8 cellular contexts compared by ENCODE assay signal in the genomic region with DNA sequence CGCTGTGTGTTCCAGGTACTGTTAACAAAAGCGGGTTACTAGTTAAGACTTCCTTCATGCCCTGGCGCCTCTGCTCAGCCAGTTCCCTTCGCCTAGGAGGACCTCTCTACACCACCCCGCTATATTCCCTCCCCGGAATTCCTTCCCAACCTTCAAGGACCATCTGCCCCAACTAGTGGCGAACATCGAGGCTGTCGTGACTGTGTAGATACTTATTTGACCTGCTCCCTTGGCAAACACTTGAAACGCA. TPM values are rescaled to one million over a fixed set of nuclear protein-coding genes. Genes with fewer than 3 reads are reported as not detected.
DNase-seq lines count a peak whose midpoint lies in the region; ATAC-seq, FAIRE-seq and TF ChIP-seq lines count a peak whose summit lies in the region.

No MANE protein-coding gene starts in this region.

- peak overlapping the region; percentile 89 for H3K4me3 Mint-ChIP-seq in MCF 10A (ENCODE audit: unreplicated experiment)

- TF ChIP-seq CTCF in MCF 10A (IDR thresholded peaks at IDR 0.05; ENCODE audit: unreplicated experiment) (no peak), HepG2 (CRISPR knock-in tag; IDR thresholded peaks at IDR 0.05) (0 out of 2 replicates have a peak, but pooled peaks have one; percentile 3), tibial artery (IDR thresholded peaks at IDR 0.05) (no peak)

- TF ChIP-seq POLR2A in HepG2 (IDR thresholded peaks at IDR 0.05; ENCODE audit: insufficient read depth in 1 of 2, low read depth in 2 of 2, low read length in 2 of 2): no peak

- no peaks in the 10 kb centered on the region for H3K9me3 Mint-ChIP-seq in MCF 10A (ENCODE audit: unreplicated experiment)

- H3K9me2 ChIP-seq in Karpas-422 (replicated peaks; ENCODE audit: insufficient read depth, low read length): no peaks in the 10 kb centered on the region

- H3K27ac ChIP-seq in Karpas-422 (ENCODE audit: low read length): peak overlapping the region; percentile 86
- peak overlapping the region; percentile 99 for H3K27ac ChIP-seq in HepG2 (ENCODE audit: extremely low read length, insufficient read depth, low read length)
- H3K27ac ChIP-seq in tibial artery: peak overlapping the region; percentile 98 to 99

- ATAC-seq in GM21576 (IDR thresholded peaks at IDR 0.05; ENCODE audit: unreplicated experiment) (peak; percentile 31), HepG2 (peak; percentile 61)

- POLR2A ChIA-PET in MCF 10A (lab: Yijun Ruan, JAX): interaction anchor here (0.7 to 4.4 kb wide), 6 partner anchors 9 to 79 kb away, joined by 3 to 70 read pairs (median 10); partner anchors contain the start of gene ATP6V1E1
- POLR2A ChIA-PET in HepG2 (lab: Yijun Ruan, JAX): interaction anchor here (1.4 kb wide), 1 partner anchor 143 kb away, joined by 5 read pairs; no protein-coding TSS in a partner anchor

- H3K79me2 ChIP-seq in Karpas-422 (ENCODE audit: low read length) (peaks cover 46% of the 10 kb centered on the region), HepG2 (ENCODE audit: insufficient read depth, low read length) (peaks cover 16% of the 10 kb centered on the region)

- TF ChIP-seq RAD21 in HepG2 (CRISPR knock-in tag; IDR thresholded peaks at IDR 0.05): no peak

- TF ChIP-seq EP300 in HepG2 (IDR thresholded peaks at IDR 0.05; ENCODE audit: low read depth in 2 of 2, low read length in 2 of 2) (no peak), HepG2 (CRISPR knock-in tag; IDR thresholded peaks at IDR 0.05; ENCODE audit: borderline replicate concordance) (no peak)

- H3K4me1 ChIP-seq in Karpas-422 (ENCODE audit: low read length) (peaks cover 15% of the 10 kb centered on the region), HepG2 (ENCODE audit: insufficient read depth, low read length) (peaks cover 31% of the 10 kb centered on the region), tibial artery (peaks cover 0 to 21% (median 10%) of the 10 kb centered on the region in 4 donors)

- H3K4me2 ChIP-seq in Karpas-422 (ENCODE audit: low read depth, low read length, poor library complexity, severe bottlenecking): peak overlapping the region; percentile 91
- peak overlapping the region; percentile 73 for H3K4me2 ChIP-seq in HepG2 (ENCODE audit: low read depth, low read length)

- in situ Hi-C loops in HepG2 (cut with HindIII; ENCODE audit: extremely low pct_ligation_motif_present, low pct_unique_long_range_greater_than_20kb): no loop called here

- peaks cover 19% of the 10 kb centered on the region for H3K4me1 Mint-ChIP-seq in MCF 10A (ENCODE audit: insufficient read depth, unreplicated experiment)

- DNase-seq in NCI-H2107 (lab: John Stamatoyannopoulos, UW) (peak; percentile 3), NCI-H2107 treated with DMSO at 0.1 percent for 48 hours (lab: John Stamatoyannopoulos, UW; ENCODE audit: unreplicated experiment) (no peak), Karpas-422 (peak; percentile 72), MCF 10A (ENCODE audit: unreplicated experiment) (no peak), HepG2 (ENCODE audit: low spot score) (no peak), tibial artery (peak in 1 of 2 donors; percentile 32), SKM-1 treated with dmso at 0.1 percent for 144 hours (lab: John Stamatoyannopoulos, UW; ENCODE audit: unreplicated experiment) (no peak)

- intact Hi-C loops in MCF 10A (cut with micrococcal nuclease) (loop anchor here (1.0 to 2.0 kb wide), 2 partner anchors 61 to 80 kb away; no protein-coding TSS in a partner anchor), HepG2 (cut with micrococcal nuclease; ENCODE audit: unreplicated experiment) (loop anchor here (5.0 kb wide), 1 partner anchor 81 kb away; no protein-coding TSS in a partner anchor), tibial artery (cut with DNase I; ENCODE audit: low total_unique reads) (loop anchor here (10.0 kb wide), 1 partner anchor 67 kb away; no protein-coding TSS in a partner anchor)

- BruUV-seq in MCF 10A (replicated peaks; lab: Mats Ljungman, UMichigan) (no TSS peak), HepG2 (replicated peaks; lab: Mats Ljungman, UMichigan) (no TSS peak)

- H3K9me3 ChIP-seq in Karpas-422 (ENCODE audit: low read length): no peaks in the 10 kb centered on the region
- H3K9me3 ChIP-seq in HepG2 (ENCODE audit: low read length): no peaks in the 10 kb centered on the region
- no peaks in the 10 kb centered on the region for H3K9me3 ChIP-seq in tibial artery

- FAIRE-seq in HepG2 (lab: Jason Lieb, UNC): no peak

- H3K27me3 Mint-ChIP-seq in MCF 10A (ENCODE audit: insufficient read depth, unreplicated experiment): no peaks in the 10 kb centered on the region

- peak overlapping the region; percentile 56; the same call in 1 of the 2 replicates for H2AFZ ChIP-seq in Karpas-422 (ENCODE audit: low read length)
- H2AFZ ChIP-seq in HepG2 (ENCODE audit: low read length): no peak overlapping the region

- peaks cover 37% of the 10 kb centered on the region for H3K36me3 Mint-ChIP-seq in MCF 10A (ENCODE audit: insufficient read depth, unreplicated experiment)

- H3K9ac ChIP-seq in Karpas-422 (ENCODE audit: low read length): peak overlapping the region; percentile 93
- H3K9ac ChIP-seq in HepG2 (ENCODE audit: insufficient read depth, low read depth, low read length): peak overlapping the region; percentile 100

- peak overlapping the region; percentile 100 for H3K27ac Mint-ChIP-seq in MCF 10A (ENCODE audit: low read depth, unreplicated experiment)

- CTCF ChIA-PET in MCF 10A (lab: Yijun Ruan, JAX) (interaction anchor here (2.1 kb wide), 1 partner anchor 79 kb away, joined by 12 read pairs; no protein-coding TSS in a partner anchor), HepG2 (lab: Yijun Ruan, JAX; ENCODE audit: low intra/inter-chr PET ratio, low total read pairs) (no interaction called here)

- H3K4me3 ChIP-seq in Karpas-422 (ENCODE audit: low read length) (peak overlapping the region; percentile 94), HepG2 (replicated peaks in 1 of 3; ENCODE audit: insufficient read depth in 1 of 3, low read depth in 2 of 3, low read length in 3 of 3) (peak overlapping the region; percentile 65 to 95 (median 95)), tibial artery (peak overlapping the region; percentile 83 to 84)

- H4K20me1 ChIP-seq in Karpas-422 (ENCODE audit: insufficient read depth, low read depth, low read length): no peaks in the 10 kb centered on the region
- no peaks in the 10 kb centered on the region for H4K20me1 ChIP-seq in HepG2 (ENCODE audit: insufficient read depth, low read length)

- 1% methylated on average over 10 of the region's 10 CpGs for WGBS in HepG2 (ENCODE audit: low lambda C conversion rate)

- H3K27me3 ChIP-seq in Karpas-422 (ENCODE audit: low read length) (no peaks in the 10 kb centered on the region), HepG2 (ENCODE audit: control insufficient read depth in 1 of 2, insufficient read depth in 2 of 2, low read length in 2 of 2) (no peaks in the 10 kb centered on the region; a peak in 1 of 5 replicates), tibial artery (no peaks in the 10 kb centered on the region)

- H3K36me3 ChIP-seq in Karpas-422 (ENCODE audit: insufficient read depth, low read length) (peaks cover 12% of the 10 kb centered on the region), HepG2 (replicated peaks in 1 of 2; ENCODE audit: control insufficient read depth in 1 of 2, insufficient read depth in 2 of 2, low read length in 2 of 2) (peaks cover 0 to 3% of the 10 kb centered on the region in 2 experiments; a peak in 1 of 5 replicates), tibial artery (no peaks in the 10 kb centered on the region)

RNA-seq across cellular contexts. Expression of gene BCL2L13, which starts 0.5 kb away (rescaled TPM):
- total RNA-seq in Karpas-422 (2014; rRNA removed; shearing (Covaris generic); ENCODE audit: low replicate concordance): 37.6 and 56.9 TPM in 2 replicates
- total RNA-seq in MCF 10A (2022): 53.6 and 75.1 TPM in 2 replicates
- total RNA-seq in HepG2 (2016; rRNA removed; fragmentation: Illumina TruSeq; extraction: Trizol): 13.4 and 13.5 TPM in 2 replicates
- 8.7 and 9.3 TPM in 2 replicates for total RNA-seq in HepG2 (2016; cell fraction: cytosol; rRNA removed; fragmentation: Illumina TruSeq; extraction: Trizol; ENCODE audit: low read depth)
- total RNA-seq in HepG2 (2016; cell fraction: insoluble cytoplasmic fraction; rRNA removed; fragmentation: Illumina TruSeq; extraction: Trizol): 11.7 and 11.9 TPM in 2 replicates
- total RNA-seq in HepG2 (2016; cell fraction: membrane; rRNA removed; fragmentation: Illumina TruSeq; extraction: Trizol): 17.2 and 17.6 TPM in 2 replicates
- total RNA-seq in HepG2 (2016; cell fraction: nucleus; rRNA removed; fragmentation: Illumina TruSeq; extraction: Trizol): 9.3 and 13.9 TPM in 2 replicates
- 14.1 and 14.6 TPM in 2 replicates for polyA plus RNA-seq in HepG2 (2011; rRNA removed)
- 12.3 and 14.8 TPM in 2 replicates for polyA plus RNA-seq in HepG2 (2011; cell fraction: cytosol; rRNA removed)
- 6.2 and 6.7 TPM in 2 replicates for polyA plus RNA-seq in HepG2 (2011; cell fraction: nucleus; rRNA removed)
- polyA plus RNA-seq in HepG2 (2012): 12.5 and 13.1 TPM in 2 replicates
- 7.3 and 7.7 TPM in 2 replicates for polyA plus RNA-seq in HepG2 (2016; cell fraction: cytosol; fragmentation: Illumina TruSeq; extraction: Trizol; ENCODE audit: low read depth)
- polyA plus RNA-seq in HepG2 (2016; cell fraction: insoluble cytoplasmic fraction; fragmentation: Illumina TruSeq; extraction: Trizol; ENCODE audit: low read depth): 12.8 and 13.3 TPM in 2 replicates
- polyA plus RNA-seq in HepG2 (2016; cell fraction: membrane; fragmentation: Illumina TruSeq; extraction: Trizol; ENCODE audit: low read depth): 12.3 and 13.0 TPM in 2 replicates
- polyA plus RNA-seq in HepG2 (2016; cell fraction: nucleus; fragmentation: Illumina TruSeq; extraction: Trizol; ENCODE audit: insufficient read depth, low read depth): 10.7 and 11.2 TPM in 2 replicates
- 22.9 and 28.7 TPM in 2 replicates for polyA minus RNA-seq in HepG2 (2011; rRNA and poly(A)+ RNA removed; ENCODE audit: low replicate concordance)
- polyA minus RNA-seq in HepG2 (2011; cell fraction: cytosol; rRNA and poly(A)+ RNA removed): 11.3 and 13.1 TPM in 2 replicates
- polyA minus RNA-seq in HepG2 (2011; cell fraction: nucleus; rRNA and poly(A)+ RNA removed): 15.7 and 16.4 TPM in 2 replicates

RNA-seq across cellular contexts. Expression of gene ATP6V1E1, which starts 9.6 kb away (rescaled TPM):
- 79.4 and 91.6 TPM in 2 replicates for total RNA-seq in Karpas-422 (2014; rRNA removed; shearing (Covaris generic); ENCODE audit: low replicate concordance)
- 86.4 and 114 TPM in 2 replicates for total RNA-seq in MCF 10A (2022)
- 90.9 and 134 TPM in 2 replicates for total RNA-seq in HepG2 (2016; rRNA removed; fragmentation: Illumina TruSeq; extraction: Trizol)
- 16.2 and 17.3 TPM in 2 replicates for total RNA-seq in HepG2 (2016; cell fraction: cytosol; rRNA removed; fragmentation: Illumina TruSeq; extraction: Trizol; ENCODE audit: low read depth)
- 91.3 and 151 TPM in 2 replicates for total RNA-seq in HepG2 (2016; cell fraction: insoluble cytoplasmic fraction; rRNA removed; fragmentation: Illumina TruSeq; extraction: Trizol)
- 27.2 and 27.7 TPM in 2 replicates for total RNA-seq in HepG2 (2016; cell fraction: membrane; rRNA removed; fragmentation: Illumina TruSeq; extraction: Trizol)
- 39.2 and 45.9 TPM in 2 replicates for total RNA-seq in HepG2 (2016; cell fraction: nucleus; rRNA removed; fragmentation: Illumina TruSeq; extraction: Trizol)
- polyA plus RNA-seq in HepG2 (2011; rRNA removed): 67.2 and 69.3 TPM in 2 replicates
- polyA plus RNA-seq in HepG2 (2011; cell fraction: cytosol; rRNA removed): 55.4 and 71.3 TPM in 2 replicates
- 15.4 and 18.8 TPM in 2 replicates for polyA plus RNA-seq in HepG2 (2011; cell fraction: nucleus; rRNA removed)
- 68.2 and 73.3 TPM in 2 replicates for polyA plus RNA-seq in HepG2 (2012)
- polyA plus RNA-seq in HepG2 (2016; cell fraction: cytosol; fragmentation: Illumina TruSeq; extraction: Trizol; ENCODE audit: low read depth): 7.5 and 7.7 TPM in 2 replicates
- polyA plus RNA-seq in HepG2 (2016; cell fraction: insoluble cytoplasmic fraction; fragmentation: Illumina TruSeq; extraction: Trizol; ENCODE audit: low read depth): 144 and 152 TPM in 2 replicates
- 14.8 and 15.1 TPM in 2 replicates for polyA plus RNA-seq in HepG2 (2016; cell fraction: membrane; fragmentation: Illumina TruSeq; extraction: Trizol; ENCODE audit: low read depth)
- 60.0 and 63.8 TPM in 2 replicates for polyA plus RNA-seq in HepG2 (2016; cell fraction: nucleus; fragmentation: Illumina TruSeq; extraction: Trizol; ENCODE audit: insufficient read depth, low read depth)
- 53.2 and 88.3 TPM in 2 replicates for polyA minus RNA-seq in HepG2 (2011; rRNA and poly(A)+ RNA removed; ENCODE audit: low replicate concordance)
- polyA minus RNA-seq in HepG2 (2011; cell fraction: cytosol; rRNA and poly(A)+ RNA removed): 26.9 and 29.5 TPM in 2 replicates
- 24.2 and 38.3 TPM in 2 replicates for polyA minus RNA-seq in HepG2 (2011; cell fraction: nucleus; rRNA and poly(A)+ RNA removed)

Comparison
In these comparisons a context has a peak if more than half of its experiments do, and no peak if none do; other contexts are left out.
1. DNase-seq: peak in NCI-H2107 (single experiment) and Karpas-422 (single experiment); none in NCI-H2107 treated with DMSO at 0.1 percent for 48 hours (single experiment), MCF 10A (single experiment), HepG2 (single experiment) and SKM-1 treated with dmso at 0.1 percent for 144 hours (single experiment).
2. Peak in every context shown above with its lines, with median percentiles within 50 percentile points of each other: H3K27ac ChIP-seq and H3K4me3 ChIP-seq.